18 cellular contexts compared by ENCODE assay signal in genomic region chr7:26141077-26141476, GRCh38. TPM values are rescaled to one million over a fixed set of nuclear protein-coding genes. Genes with fewer than 3 reads are reported as not detected.
A peak's percentile ranks its signal among the peaks of the same experiment; 100 is the strongest.
DNase-seq lines count a peak whose midpoint lies in the region; ATAC-seq and TF ChIP-seq lines count a peak whose summit lies in the region.
"Had no signal": no experiment of that assay in that cellular context is flagged by ENCODE, and none has a peak within 500 bp of the region (broad histone marks: within the 10 kb centered on the region; RNA-seq: fewer than 3 reads in every experiment).

No MANE protein-coding gene starts in this region.

- H3K4me1 Mint-ChIP-seq in immature natural killer cell, result no peaks in the 10 kb centered on the region
- H3K4me1 Mint-ChIP-seq: B cell; CD4-positive, alpha-beta memory T cell; T-cell had no signal

- H3K4me1 ChIP-seq in right cardiac atrium (ENCODE audit: control insufficient read depth, insufficient read depth, low read length), result no peaks in the 10 kb centered on the region

- intact Hi-C loops in sciatic nerve (cut with DNase I), result no loop called here
- intact Hi-C loops in right cardiac atrium (cut with DNase I), result no loop called here

- no peak overlapping the region for H3K27ac Mint-ChIP-seq in immature natural killer cell
- H3K27ac Mint-ChIP-seq: B cell; CD4-positive, alpha-beta memory T cell; T-cell had no signal

- peak; percentile 53 for DNase-seq in CD1c-positive myeloid dendritic cell (ENCODE audit: extremely low spot score)
- peak; percentile 60 for DNase-seq in NB4 (ENCODE audit: low read depth)
- peak; percentile 92 for DNase-seq in SKM-1 treated with dmso at 0.1 percent for 144 hours (lab: John Stamatoyannopoulos, UW; ENCODE audit: unreplicated experiment)
- no peak for DNase-seq in sciatic nerve (ENCODE audit: low spot score)
- no peak for DNase-seq in NCI-H146 (lab: John Stamatoyannopoulos, UW)
- DNase-seq in right cardiac atrium, result no peak
- no peak for DNase-seq in immature natural killer cell
- DNase-seq: Calu3; CD4-positive, alpha-beta memory T cell; DMS53; KBM-7; NCI-H1092 treated with DMSO at 0.1 percent for 48 hours; NCI-H1694; NCI-H510A treated with DMSO at 0.1 percent for 48 hours; T-cell had no signal

- H3K27me3 Mint-ChIP-seq in immature natural killer cell (ENCODE audit: low read depth in 3 of 3), result peaks cover 0 to 8% (median 4%) of the 10 kb centered on the region in 3 donors

- no peaks in the 10 kb centered on the region for H3K27me3 ChIP-seq in right cardiac atrium (ENCODE audit: control insufficient read depth, insufficient read depth)
- H3K27me3 ChIP-seq: SJSA1 had no signal

- TF ChIP-seq POLR2A in NB4 (IDR thresholded peaks at IDR 0.05; ENCODE audit: extremely low read depth, insufficient read length), result no peak

- WGBS in right cardiac atrium, result 84% methylated on average over 2 of the region's 2 CpGs

- H3K4me3 ChIP-seq in NB4 (ENCODE audit: low read depth, low read length) (no peak overlapping the region), right cardiac atrium (ENCODE audit: low read length) (no peak overlapping the region)
- H3K4me3 ChIP-seq: SJSA1 had no signal

- no peak overlapping the region for H3K27ac ChIP-seq in right cardiac atrium (ENCODE audit: low read length)
- H3K27ac ChIP-seq: RWPE1, SJSA1 had no signal

- no peak for TF ChIP-seq CTCF in NB4 (IDR thresholded peaks at IDR 0.05; ENCODE audit: low read depth, low read length)

- H3K4me3 Mint-ChIP-seq in immature natural killer cell, result no peak overlapping the region
- H3K4me3 Mint-ChIP-seq: B cell; CD4-positive, alpha-beta memory T cell; T-cell had no signal

- no peaks in the 10 kb centered on the region for H3K9me3 Mint-ChIP-seq in immature natural killer cell
- H3K9me3 Mint-ChIP-seq: CD4-positive, alpha-beta memory T cell; T-cell had no signal

- H3K36me3 Mint-ChIP-seq in immature natural killer cell, result peaks cover 0 to 4% (median 0%) of the 10 kb centered on the region in 3 donors
- H3K36me3 Mint-ChIP-seq: CD4-positive, alpha-beta memory T cell; T-cell had no signal

- ATAC-seq in sciatic nerve (peak; percentile 78), right cardiac atrium (no peak)
- ATAC-seq: T-cell had no signal

- no peaks in the 10 kb centered on the region for H3K9me3 ChIP-seq in right cardiac atrium (ENCODE audit: control insufficient read depth, low read length)
- H3K9me3 ChIP-seq: SJSA1 had no signal

RNA-seq across cellular contexts. Expression of gene NFE2L3, which starts 10.9 kb away (rescaled TPM):
- total RNA-seq in sciatic nerve (3.8 TPM), right cardiac atrium (1 to 10 TPM in 2 of 4 donors, under 1 TPM in 2; 0.32 to 1.3 (median 1.00) TPM)
- polyA plus RNA-seq in right cardiac atrium (1.1 TPM), immature natural killer cell (1 to 10 TPM; 3.5 to 5.5 (median 4.5) TPM)

RNA-seq across cellular contexts. Expression of gene HNRNPA2B1, which starts 59.5 kb away (rescaled TPM):
- total RNA-seq in sciatic nerve, result 377 TPM
- total RNA-seq in right cardiac atrium, result 100 to 1,000 TPM; 353 to 383 (median 368) TPM
- 521 TPM for polyA plus RNA-seq in right cardiac atrium
- polyA plus RNA-seq in immature natural killer cell, result 100 to 1,000 TPM; 442 to 823 (median 643) TPM

Comparison
In these comparisons a context has a peak if more than half of its experiments do, and no peak if none do; other contexts are left out.
1. DNase-seq: peak in CD1c-positive myeloid dendritic cell (single experiment), NB4 (single experiment) and SKM-1 treated with dmso at 0.1 percent for 144 hours (single experiment); none in sciatic nerve (single experiment), NCI-H146 (single experiment), right cardiac atrium (0 of 3) and immature natural killer cell (0 of 3).